17 cellular contexts compared by ENCODE assay signal in the genomic region with DNA sequence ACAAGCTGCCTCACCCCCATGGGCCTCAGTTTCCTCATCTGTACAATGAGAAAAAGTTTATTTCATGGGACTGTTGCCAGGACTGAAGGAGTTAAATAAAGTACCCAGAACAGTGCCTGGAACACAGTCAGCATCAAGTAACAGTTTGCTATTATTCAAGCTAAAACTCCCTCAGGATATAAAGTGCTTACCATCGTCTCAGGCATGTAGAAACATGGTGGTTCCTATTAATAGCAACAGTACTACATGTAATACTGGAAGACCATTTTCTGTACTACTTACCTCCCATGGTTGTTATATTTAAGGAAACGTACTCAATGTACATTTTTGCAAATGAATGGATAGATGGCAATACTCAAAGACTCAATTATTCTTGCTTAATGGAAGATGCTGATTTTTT.
DNase-seq lines count a peak whose midpoint lies in the region; ATAC-seq and TF ChIP-seq lines count a peak whose summit lies in the region.
"Had no signal": no experiment of that assay in that cellular context is flagged by ENCODE, and none has a peak within 500 bp of the region (broad histone marks: within the 10 kb centered on the region; RNA-seq: fewer than 3 reads in every experiment).

No MANE protein-coding gene starts in this region.

- peak overlapping the region; percentile 47 for H3K27ac Mint-ChIP-seq in HFFc6

- H4K8ac ChIP-seq in mesendoderm (ENCODE audit: low read depth, low read length) = no peak overlapping the region

- H3K9me3 ChIP-seq in RWPE2 (ENCODE audit: severe bottlenecking) = no peaks in the 10 kb centered on the region
- H3K9me3 ChIP-seq in skeletal muscle tissue (ENCODE audit: control insufficient read depth in 3 of 3, low read length in 3 of 3) = no peaks in the 10 kb centered on the region
- H3K9me3 ChIP-seq: SJSA1 had no signal

- ATAC-seq in RWPE2 (ENCODE audit: low read depth) (peak; percentile 72), foreskin keratinocyte (peak; percentile 69)

- H3K36me3 Mint-ChIP-seq in HFFc6 (ENCODE audit: low read depth) = peaks cover 42% of the 10 kb centered on the region

- no peak overlapping the region for H2BK120ac ChIP-seq in mesendoderm (ENCODE audit: low read depth, low read length)

- no peaks in the 10 kb centered on the region for H3K79me2 ChIP-seq in mesendoderm (ENCODE audit: control insufficient read depth, insufficient read depth, low read length)

- H3K4me1 ChIP-seq in RWPE2 (ENCODE audit: insufficient read depth, poor library complexity, severe bottlenecking) (peaks cover 33% of the 10 kb centered on the region), foreskin keratinocyte (peaks cover 29% of the 10 kb centered on the region), skeletal muscle tissue (ENCODE audit: control insufficient read depth in 3 of 3, insufficient read depth in 3 of 3, low read length in 3 of 3) (peaks cover 0 to 5% (median 2%) of the 10 kb centered on the region in 3 donors), mesendoderm (ENCODE audit: control insufficient read depth, low read depth, low read length) (no peaks in the 10 kb centered on the region)

- TF ChIP-seq CTCF in HFFc6 (IDR thresholded peaks at IDR 0.05) (no peak), RWPE2 (IDR thresholded peaks at IDR 0.05; ENCODE audit: poor library complexity, severe bottlenecking) (no peak), foreskin keratinocyte (conservative IDR thresholded peaks at IDR 0.05) (no peak)

- no peak overlapping the region for H4K5ac ChIP-seq in mesendoderm (ENCODE audit: low read length)

- H3K23ac ChIP-seq in mesendoderm (ENCODE audit: low read length) = no peak overlapping the region

- H3K18ac ChIP-seq in mesendoderm (ENCODE audit: low read length) = no peak overlapping the region

- no peaks in the 10 kb centered on the region; the same call in 1 of the 2 replicates for H3K27me3 Mint-ChIP-seq in HFFc6 (ENCODE audit: insufficient read depth)

- no peaks in the 10 kb centered on the region for H3K79me1 ChIP-seq in mesendoderm (ENCODE audit: low read length)

- H3K9me3 Mint-ChIP-seq in HFFc6 = 0 out of 2 replicates have a peak, but pooled peaks cover under 1% of the 10 kb centered on the region

- H3K4ac ChIP-seq in mesendoderm (ENCODE audit: low read depth, low read length) = no peak overlapping the region

- peak; percentile 12 for DNase-seq in HFFc6
- no peak for DNase-seq in RWPE2 (ENCODE audit: low spot score)
- DNase-seq in foreskin keratinocyte = peak; percentile 77 to 87
- no peak for DNase-seq in mesendoderm
- no peak for DNase-seq in DMS 273 (lab: John Stamatoyannopoulos, UW; ENCODE audit: unreplicated experiment)
- no peak for DNase-seq in NCI-H1930 (lab: John Stamatoyannopoulos, UW)
- DNase-seq: ACHN, AML-193, DMS79, NCI-H1417, NCI-H187, NCI-H345, NCI-H524 treated with DMSO at 0.1 percent for 48 hours had no signal

- H3K4me3 ChIP-seq in RWPE2 (ENCODE audit: severe bottlenecking) (no peak overlapping the region), skeletal muscle tissue (ENCODE audit: low read length in 3 of 3) (no peak overlapping the region), mesendoderm (ENCODE audit: low read length) (no peak overlapping the region)
- H3K4me3 ChIP-seq: SJSA1 had no signal

- no CpG with 5 or more reads among the region's 2 CpGs for WGBS in mesendoderm (ENCODE audit: extremely low coverage, insufficient coverage, low lambda C conversion rate)

- H3K4me1 Mint-ChIP-seq in HFFc6 (ENCODE audit: low read depth) = peaks cover 28% of the 10 kb centered on the region

- H3K27me3 ChIP-seq in RWPE2 (ENCODE audit: insufficient read depth, poor library complexity, severe bottlenecking) (no peaks in the 10 kb centered on the region), foreskin keratinocyte (no peaks in the 10 kb centered on the region), skeletal muscle tissue (ENCODE audit: control insufficient read depth in 3 of 3, insufficient read depth in 3 of 3, low read length in 3 of 3) (no peaks in the 10 kb centered on the region), mesendoderm (ENCODE audit: insufficient read depth, low read length, poor library complexity) (no peaks in the 10 kb centered on the region)
- H3K27me3 ChIP-seq: SJSA1 had no signal

- H3K56ac ChIP-seq in mesendoderm (ENCODE audit: low read length) = no peak overlapping the region

- H3K9ac ChIP-seq in skeletal muscle tissue (ENCODE audit: low read depth in 1 of 3, low read length in 3 of 3) = no peak overlapping the region
- H3K9ac ChIP-seq in mesendoderm (ENCODE audit: low read length) = no peak overlapping the region
- H3K9ac ChIP-seq: KMS-11 had no signal

- no peak overlapping the region for H2AK5ac ChIP-seq in mesendoderm (ENCODE audit: low read length)

- H3K36me3 ChIP-seq in RWPE2 (ENCODE audit: low read depth) (peaks cover 77% of the 10 kb centered on the region), skeletal muscle tissue (ENCODE audit: control insufficient read depth in 3 of 3, insufficient read depth in 3 of 3, low read length in 3 of 3) (peaks cover 10 to 44% (median 40%) of the 10 kb centered on the region in 3 donors), mesendoderm (ENCODE audit: control insufficient read depth, insufficient read depth, low read length) (peaks cover 4% of the 10 kb centered on the region)

- peak overlapping the region; percentile 71 for H3K27ac ChIP-seq in RWPE2 (ENCODE audit: poor library complexity, severe bottlenecking)
- H3K27ac ChIP-seq in foreskin keratinocyte = peak overlapping the region; percentile 98
- peak overlapping the region; percentile 17 for H3K27ac ChIP-seq in skeletal muscle tissue (ENCODE audit: low read depth, low read length)
- H3K27ac ChIP-seq in mesendoderm (ENCODE audit: low read depth, low read length) = no peak overlapping the region
- H3K27ac ChIP-seq: C4-2B, KMS-11, SJSA1 had no signal

- no peak overlapping the region for H3K4me3 Mint-ChIP-seq in HFFc6

- H2BK5ac ChIP-seq in mesendoderm (ENCODE audit: low read length) = no peak overlapping the region

- H3K4me2 ChIP-seq in mesendoderm (ENCODE audit: low read length) = no peak overlapping the region
- H3K4me2 ChIP-seq: KMS-11 had no signal

- H2BK15ac ChIP-seq in mesendoderm (replicated peaks; ENCODE audit: low read depth) = no peak overlapping the region

Comparison
In these comparisons a context has a peak if more than half of its experiments do, and no peak if none do; other contexts are left out.
1. DNase-seq: peak in HFFc6 (single experiment) and foreskin keratinocyte (2 of 2); none in RWPE2 (single experiment), mesendoderm (single experiment), DMS 273 (single experiment) and NCI-H1930 (0 of 2).